ENCODE assay signal across 19 cellular contexts in genomic region chr2:52264488-52264887, GRCh38.
DNase-seq lines count a peak whose midpoint lies in the region; ATAC-seq and TF ChIP-seq lines count a peak whose summit lies in the region.
"Had no signal": no experiment of that assay in that cellular context is flagged by ENCODE, and none has a peak within 500 bp of the region (broad histone marks: within the 10 kb centered on the region; RNA-seq: fewer than 3 reads in every experiment).

No MANE protein-coding gene starts in this region.

- peak; percentile 10 for DNase-seq in DMS153 (lab: John Stamatoyannopoulos, UW)
- peak; percentile 88 for DNase-seq in NCI-H1105 treated with DMSO at 0.1 percent for 48 hours (lab: John Stamatoyannopoulos, UW)
- peak; percentile 48 to 65 for DNase-seq in NCI-H526 (lab: John Stamatoyannopoulos, UW)
- DNase-seq in WERI-Rb-1: no peak
- DNase-seq in stimulated activated CD4-positive, alpha-beta T cell treated with anti-CD3 and anti-CD28 coated beads, Interleukin-12 subunit alpha, Interleukin-12 subunit beta, amount 100 ng/mL, for 4 hours: no peak
- no peak for DNase-seq in stimulated activated CD4-positive, alpha-beta T cell treated with anti-CD3 and anti-CD28 coated beads, Interleukin-4, amount 100 ng/mL, for 24 hours
- DNase-seq in ACHN: no peak
- DNase-seq: activated effector memory CD4-positive, alpha-beta T cell treated with anti-CD3 and anti-CD28 coated beads, Interleukin-2, amount 50 U/mL, for 16 hours; anterior cingulate cortex; GM23248; hypothalamus; NCI-H524; right lobe of liver; stimulated activated CD4-positive, alpha-beta T cell treated with anti-CD3 and anti-CD28 coated beads, Interleukin-2, amount 100 ng/mL, for 24 hours; T-helper 17 cell had no signal

- in situ Hi-C loops in ACHN (cut with HindIII; ENCODE audit: low pct_ligation_motif_present, low pct_unique_long_range_greater_than_20kb, low sequenced_read_pairs): no loop called here

- H3K27me3 ChIP-seq in WERI-Rb-1 (ENCODE audit: insufficient read depth, low read depth, severe bottlenecking): no peaks in the 10 kb centered on the region
- H3K27me3 ChIP-seq: right lobe of liver, vagina had no signal

- ATAC-seq in GM21526 (IDR thresholded peaks at IDR 0.05; ENCODE audit: low FRiP score, unreplicated experiment): no peak
- ATAC-seq: activated CD4-positive, CD25-positive, alpha-beta regulatory T cell treated with anti-CD3 and anti-CD28 coated beads, Interleukin-2, amount 50 U/mL, for 24 hours; right lobe of liver; T-helper 17 cell had no signal

- H3K36me3 ChIP-seq in WERI-Rb-1: no peaks in the 10 kb centered on the region
- H3K36me3 ChIP-seq: right lobe of liver, vagina had no signal

- no peak overlapping the region for H3K27ac ChIP-seq in WERI-Rb-1
- H3K27ac ChIP-seq: GM23248, right lobe of liver, RWPE1, vagina had no signal

- no peaks in the 10 kb centered on the region for H3K9me3 ChIP-seq in WERI-Rb-1 (ENCODE audit: severe bottlenecking)
- H3K9me3 ChIP-seq: right lobe of liver, vagina had no signal

- no peak overlapping the region for H3K4me3 ChIP-seq in WERI-Rb-1 (ENCODE audit: low read depth, low read length)
- H3K4me3 ChIP-seq: GM23248, right lobe of liver, vagina had no signal

- TF ChIP-seq CTCF in WERI-Rb-1 (IDR thresholded peaks at IDR 0.05; ENCODE audit: low read depth, low read length): peak; percentile 13; the same call in 1 of the 2 replicates

Comparison
In these comparisons a context has a peak if more than half of its experiments do, and no peak if none do; other contexts are left out.
1. DNase-seq: peak in DMS153 (single experiment), NCI-H1105 treated with DMSO at 0.1 percent for 48 hours (single experiment) and NCI-H526 (2 of 2); none in WERI-Rb-1 (single experiment), stimulated activated CD4-positive, alpha-beta T cell treated with anti-CD3 and anti-CD28 coated beads, Interleukin-12 subunit alpha, Interleukin-12 subunit beta, amount 100 ng/mL, for 4 hours (single experiment), stimulated activated CD4-positive, alpha-beta T cell treated with anti-CD3 and anti-CD28 coated beads, Interleukin-4, amount 100 ng/mL, for 24 hours (single experiment) and ACHN (single experiment).